ENCODE assay signal across 30 cellular contexts in genomic region chr22:38974826-38975175, GRCh38. TPM values are rescaled to one million over a fixed set of nuclear protein-coding genes. Genes with fewer than 3 reads are reported as not detected.
DNase-seq lines count a peak whose midpoint lies in the region; FAIRE-seq and TF ChIP-seq lines count a peak whose summit lies in the region.
"Had no signal": no experiment of that assay in that cellular context is flagged by ENCODE, and none has a peak within 500 bp of the region (broad histone marks: within the 10 kb centered on the region; RNA-seq: fewer than 3 reads in every experiment).

No MANE protein-coding gene starts in this region.

- H3K4me1 ChIP-seq in H1 (replicated peaks in 1 of 4; ENCODE audit: control insufficient read depth in 3 of 4, insufficient read depth in 4 of 4, low read length in 3 of 4) (peaks cover 0 to 4% (median under 1%) of the 10 kb centered on the region in 4 experiments; a peak in 2 of 7 replicates), neutrophil (ENCODE audit: control insufficient read depth in 1 of 2, insufficient read depth in 1 of 2, low read depth in 1 of 2, low read length in 1 of 2) (peaks cover 41 to 44% of the 10 kb centered on the region in 2 experiments), thyroid gland (peaks cover 0 to 22% of the 10 kb centered on the region in 2 donors)
- H3K4me1 ChIP-seq: BE2C, BLaER1 had no signal

- intact Hi-C loops in thyroid gland (cut with DNase I), result no loop called here

- H3K79me1 ChIP-seq in H1 (ENCODE audit: low read depth, low read length), result no peaks in the 10 kb centered on the region

- H3K9me3 ChIP-seq in H1 (ENCODE audit: insufficient read depth in 2 of 2, low read depth in 1 of 2, low read length in 1 of 2), result peaks cover 6 to 18% of the 10 kb centered on the region in 2 experiments; a peak in 3 of 4 replicates
- H3K9me3 ChIP-seq in neutrophil, result no peaks in the 10 kb centered on the region
- H3K9me3 ChIP-seq in thyroid gland, result no peaks in the 10 kb centered on the region
- H3K9me3 ChIP-seq: BE2C had no signal

- POLR2A ChIA-PET in H1 (lab: Charles Lee; ENCODE audit: partially characterized antibody), result interaction anchor here (0.7 kb wide), 1 partner anchor 375 kb away, joined by 3 read pairs; no protein-coding TSS in a partner anchor

- H3K4me2 ChIP-seq in H1 (ENCODE audit: insufficient read depth in 1 of 2, low read depth in 2 of 2, low read length in 2 of 2), result no peak overlapping the region
- H3K4me2 ChIP-seq: BLaER1 had no signal

- no peak overlapping the region for H3K27ac ChIP-seq in H1 (ENCODE audit: low read depth, low read length)
- H3K27ac ChIP-seq in neutrophil, result peak overlapping the region; percentile 5
- peak overlapping the region in 2 of 3 donors; percentile 67 to 77 for H3K27ac ChIP-seq in thyroid gland
- H3K27ac ChIP-seq: BLaER1 had no signal

- H3K9ac ChIP-seq in H1 (replicated peaks in 1 of 4; ENCODE audit: extremely low read depth in 1 of 4, low read depth in 3 of 4, low read length in 3 of 4), result no peak overlapping the region
- H3K9ac ChIP-seq: BLaER1 had no signal

- no peak overlapping the region for H3K56ac ChIP-seq in H1 (replicated peaks; ENCODE audit: insufficient read length, low read depth, low read length)

- DNase-seq in H1 (ENCODE audit: low read depth in 1 of 2, low spot score in 2 of 2) (no peak), thyroid gland (peak; percentile 79 to 86), HuH-7.5 (ENCODE audit: low spot score) (no peak), NCI-H446 treated with DMSO at 0.1 percent for 48 hours (lab: John Stamatoyannopoulos, UW) (no peak)
- no peak for DNase-seq in activated CD4-positive, alpha-beta T cell treated with anti-CD3 and anti-CD28 coated beads for 1 hour
- DNase-seq: 8988T; ACHN; BE2C; C1 segment of cervical spinal cord; CD4-positive, alpha-beta memory T cell; CD4-positive, CD25-positive, alpha-beta regulatory T cell; COR-L47; DMS 273 treated with DMSO at 0.1 percent for 48 hours; DMS153; DMS53; DMS79; DND-41; EL; GDM1 had no signal

- no peak overlapping the region for H2BK12ac ChIP-seq in H1 (ENCODE audit: low read depth, low read length)

- H3K4me3 ChIP-seq in H1 (ENCODE audit: extremely low read depth in 1 of 4, insufficient read depth in 2 of 4, low read depth in 3 of 4, low read length in 4 of 4) (no peak overlapping the region), neutrophil (ENCODE audit: low read depth in 1 of 2, low read length in 1 of 2) (no peak overlapping the region), thyroid gland (replicated peaks in 1 of 3) (no peak overlapping the region)
- H3K4me3 ChIP-seq: BLaER1, GM12878 had no signal

- 0 out of 2 replicates have a peak overlapping the region, but pooled peaks have one; percentile 77 for H2BK15ac ChIP-seq in H1 (ENCODE audit: low read length)

- TF ChIP-seq CTCF in H1 (IDR thresholded peaks at IDR 0.05; ENCODE audit: control extremely low read depth in 1 of 3, insufficient read depth in 1 of 3, low read depth in 1 of 3, low read length in 3 of 3), result no peak
- TF ChIP-seq CTCF in neutrophil (IDR thresholded peaks at IDR 0.05), result no peak
- no peak for TF ChIP-seq CTCF in thyroid gland (IDR thresholded peaks at IDR 0.05)

- no peak overlapping the region for H2BK5ac ChIP-seq in H1 (ENCODE audit: low read depth, low read length)

- CTCF ChIA-PET in H1 (lab: Charles Lee; ENCODE audit: partially characterized antibody), result interaction anchor here (0.9 to 7.1 kb wide), 13 partner anchors 8 to 509 kb away, joined by 3 to 63 read pairs (median 3); partner anchors contain the start of genes APOBEC3B and APOBEC3D

- H3K27me3 ChIP-seq in H1 (replicated peaks in 1 of 4; ENCODE audit: control insufficient read depth in 3 of 4, extremely low read depth in 1 of 4, insufficient read depth in 3 of 4, low read length in 3 of 4), result no peaks in the 10 kb centered on the region; a peak in 2 of 7 replicates
- peaks cover 4% of the 10 kb centered on the region for H3K27me3 ChIP-seq in neutrophil
- H3K27me3 ChIP-seq in thyroid gland, result no peaks in the 10 kb centered on the region
- H3K27me3 ChIP-seq: BLaER1 had no signal

- TF ChIP-seq POLR2A in H1 (IDR thresholded peaks at IDR 0.05; ENCODE audit: control extremely low read depth in 1 of 2, low read depth in 2 of 2, low read length in 2 of 2) (no peak), thyroid gland (IDR thresholded peaks at IDR 0.05) (no peak)

- H3K4ac ChIP-seq in H1 (replicated peaks; ENCODE audit: insufficient read length, low read depth, low read length), result no peak overlapping the region

- WGBS in H1 (ENCODE audit: extremely low coverage in 1 of 2, insufficient coverage in 1 of 2, insufficient read length in 1 of 2, insufficient replicate concordance in 2 of 2, low coverage in 1 of 2, low lambda C conversion rate in 2 of 2, missing lambda C conversion rate in 1 of 2), 2 experiments, result 92% methylated on average over 7 of the region's 7 CpGs; no CpG with 5 or more reads in 1 of the 2 experiments
- 65% methylated on average over 7 of the region's 7 CpGs for WGBS in thyroid gland, 2 donors

- H2BK120ac ChIP-seq in H1 (replicated peaks; ENCODE audit: low read depth, low read length), result no peak overlapping the region

- H4K91ac ChIP-seq in H1 (replicated peaks; ENCODE audit: insufficient read length, low read length), result no peak overlapping the region

- H3K36me3 ChIP-seq in H1 (ENCODE audit: control insufficient read depth in 2 of 4, insufficient read depth in 4 of 4, low read length in 3 of 4) (no peaks in the 10 kb centered on the region), neutrophil (no peaks in the 10 kb centered on the region), thyroid gland (no peaks in the 10 kb centered on the region)
- H3K36me3 ChIP-seq: BE2C, BLaER1 had no signal

- H3K18ac ChIP-seq in H1 (ENCODE audit: extremely low read depth, low read length), result no peak overlapping the region

- no peak overlapping the region for H3K23ac ChIP-seq in H1 (ENCODE audit: insufficient read length)

- no peak for FAIRE-seq in H1 (lab: Jason Lieb, UNC)
- FAIRE-seq: A204.1, GM12878, GM12892, GM18507 had no signal

- H3K14ac ChIP-seq in H1 (ENCODE audit: insufficient read length), result no peak overlapping the region

- no peaks in the 10 kb centered on the region for H3K79me2 ChIP-seq in H1 (ENCODE audit: control insufficient read depth in 1 of 2, insufficient read depth in 2 of 2, low read length in 2 of 2)

- no peak overlapping the region for H4K8ac ChIP-seq in H1 (ENCODE audit: extremely low read depth, insufficient read depth, low read length)

- no peaks in the 10 kb centered on the region for H3K23me2 ChIP-seq in H1 (ENCODE audit: low read depth, low read length)

- no peak for TF ChIP-seq EP300 in H1 (IDR thresholded peaks at IDR 0.05; ENCODE audit: borderline replicate concordance in 1 of 2, low read depth in 2 of 2, low read length in 2 of 2)

- H2AFZ ChIP-seq in H1 (ENCODE audit: low read length), result no peak overlapping the region

- H2BK20ac ChIP-seq in H1 (ENCODE audit: low read length), result no peak overlapping the region

- H4K5ac ChIP-seq in H1 (ENCODE audit: insufficient read length, low read depth, low read length), result no peak overlapping the region

- TF ChIP-seq RAD21 in H1 (IDR thresholded peaks at IDR 0.05 in 1 of 2, conservative IDR thresholded peaks at IDR 0.05 in 1 of 2; ENCODE audit: low read depth in 2 of 2, low read length in 2 of 2), result no peak

- no peaks in the 10 kb centered on the region for H4K20me1 ChIP-seq in H1 (replicated peaks in 1 of 2; ENCODE audit: control insufficient read depth in 1 of 2, insufficient read depth in 2 of 2, low read length in 2 of 2)
- H4K20me1 ChIP-seq: BLaER1 had no signal

- no peak overlapping the region for H2AK5ac ChIP-seq in H1 (ENCODE audit: low read depth, low read length)

RNA-seq across cellular contexts. Expression of gene APOBEC3B, which starts 7.3 kb away (rescaled TPM):
- total RNA-seq in H1 (2021; fragmentation: NEBNext Ultra II Directional; extraction: Animal tissue kit (Norgen Biotek cat#: 25700)), result 14.2 and 16.3 TPM in 2 replicates
- 43.3 and 74.9 TPM in 2 replicates for polyA plus RNA-seq in H1 (2011; rRNA removed)
- 40.4 TPM for polyA plus RNA-seq in H1 (2011; cell fraction: cytosol; rRNA removed)
- 33.2 TPM for polyA plus RNA-seq in H1 (2011; cell fraction: nucleus; rRNA removed)
- polyA plus RNA-seq in H1 (2012, experiment 1 of 2), result 32.7 to 53.6 TPM (median 44.2 TPM) in 4 replicates
- polyA plus RNA-seq in H1 (2012, experiment 2 of 2), result 38.3 TPM
- polyA plus RNA-seq in H1 (2013, experiment 1 of 2), result 10.0 TPM
- polyA plus RNA-seq in H1 (2013, experiment 2 of 2), result 10.3 TPM
- polyA minus RNA-seq in H1 (2011; rRNA and poly(A)+ RNA removed), result 28.2 and 43.0 TPM in 2 replicates
- polyA minus RNA-seq in H1 (2011; cell fraction: cytosol; rRNA and poly(A)+ RNA removed), result 13.7 TPM
- 8.5 TPM for polyA minus RNA-seq in H1 (2011; cell fraction: nucleus; rRNA and poly(A)+ RNA removed)
- total RNA-seq in thyroid gland, result 1 to 10 TPM in 3 of 4 donors, not detected in 1; 1.7 to 5.1 (median 2.9) TPM

RNA-seq across cellular contexts. Expression of gene APOBEC3A, which starts 17.4 kb away (rescaled TPM):
- total RNA-seq in H1 (2021; fragmentation: NEBNext Ultra II Directional; extraction: Animal tissue kit (Norgen Biotek cat#: 25700)), result not detected in 2 replicates
- not detected in 2 replicates for polyA plus RNA-seq in H1 (2011; rRNA removed)
- not detected for polyA plus RNA-seq in H1 (2011; cell fraction: cytosol; rRNA removed)
- polyA plus RNA-seq in H1 (2011; cell fraction: nucleus; rRNA removed), result not detected
- polyA plus RNA-seq in H1 (2012, experiment 1 of 2), result not detected in 4 replicates
- not detected for polyA plus RNA-seq in H1 (2012, experiment 2 of 2)
- polyA plus RNA-seq in H1 (2013, experiment 1 of 2), result 0.04 TPM
- polyA plus RNA-seq in H1 (2013, experiment 2 of 2), result not detected
- not detected in 2 replicates for polyA minus RNA-seq in H1 (2011; rRNA and poly(A)+ RNA removed)
- not detected for polyA minus RNA-seq in H1 (2011; cell fraction: cytosol; rRNA and poly(A)+ RNA removed)
- not detected for polyA minus RNA-seq in H1 (2011; cell fraction: nucleus; rRNA and poly(A)+ RNA removed)
- total RNA-seq in thyroid gland, result under 1 TPM in 1 of 4 donors, not detected in 3; 0.67 TPM
- total RNA-seq: A673; CD4-positive, alpha-beta memory T cell; CD4-positive, CD25-positive, alpha-beta regulatory T cell; CD8-positive, alpha-beta memory T cell; Daoy; G401; GM12878 had no signal
- polyA plus RNA-seq: AG04450; CD4-positive, alpha-beta memory T cell; CD8-positive, alpha-beta memory T cell had no signal

RNA-seq across cellular contexts. Expression of gene APOBEC3C, which starts 39.3 kb away (rescaled TPM):
- total RNA-seq in H1 (2021; fragmentation: NEBNext Ultra II Directional; extraction: Animal tissue kit (Norgen Biotek cat#: 25700)), result 23.3 and 23.7 TPM in 2 replicates
- 20.3 and 22.8 TPM in 2 replicates for polyA plus RNA-seq in H1 (2011; rRNA removed)
- polyA plus RNA-seq in H1 (2011; cell fraction: cytosol; rRNA removed), result 13.0 TPM
- 11.5 TPM for polyA plus RNA-seq in H1 (2011; cell fraction: nucleus; rRNA removed)
- 24.1 to 37.8 TPM (median 30.0 TPM) in 4 replicates for polyA plus RNA-seq in H1 (2012, experiment 1 of 2)
- 34.1 TPM for polyA plus RNA-seq in H1 (2012, experiment 2 of 2)
- polyA plus RNA-seq in H1 (2013, experiment 1 of 2), result 41.5 TPM
- polyA plus RNA-seq in H1 (2013, experiment 2 of 2), result 38.6 TPM
- 9.3 and 11.0 TPM in 2 replicates for polyA minus RNA-seq in H1 (2011; rRNA and poly(A)+ RNA removed)
- 8.7 TPM for polyA minus RNA-seq in H1 (2011; cell fraction: cytosol; rRNA and poly(A)+ RNA removed)
- 6.3 TPM for polyA minus RNA-seq in H1 (2011; cell fraction: nucleus; rRNA and poly(A)+ RNA removed)
- total RNA-seq in thyroid gland, result 10 to 100 TPM in 1 of 4 donors, 1 to 10 TPM in 3; 8.3 to 14.4 (median 9.0) TPM

RNA-seq across cellular contexts. Expression of gene APOBEC3D, which starts 46.1 kb away (rescaled TPM):
- total RNA-seq in H1 (2021; fragmentation: NEBNext Ultra II Directional; extraction: Animal tissue kit (Norgen Biotek cat#: 25700)), result 5.5 and 7.2 TPM in 2 replicates
- 2.2 and 4.3 TPM in 2 replicates for polyA plus RNA-seq in H1 (2011; rRNA removed)
- polyA plus RNA-seq in H1 (2011; cell fraction: cytosol; rRNA removed), result 2.7 TPM
- polyA plus RNA-seq in H1 (2011; cell fraction: nucleus; rRNA removed), result 5.2 TPM
- polyA plus RNA-seq in H1 (2012, experiment 1 of 2), result 5.2 to 9.9 TPM (median 8.0 TPM) in 4 replicates
- 3.9 TPM for polyA plus RNA-seq in H1 (2012, experiment 2 of 2)
- polyA plus RNA-seq in H1 (2013, experiment 1 of 2), result 3.9 TPM
- 4.6 TPM for polyA plus RNA-seq in H1 (2013, experiment 2 of 2)
- polyA minus RNA-seq in H1 (2011; rRNA and poly(A)+ RNA removed), result 7.2 and 9.4 TPM in 2 replicates
- polyA minus RNA-seq in H1 (2011; cell fraction: cytosol; rRNA and poly(A)+ RNA removed), result 2.7 TPM
- 3.5 TPM for polyA minus RNA-seq in H1 (2011; cell fraction: nucleus; rRNA and poly(A)+ RNA removed)
- total RNA-seq in thyroid gland, result 1 to 10 TPM in 2 of 4 donors, under 1 TPM in 1, not detected in 1; 0.89 to 2.7 (median 1.1) TPM

Comparison
In these comparisons a context has a peak if more than half of its experiments do, and no peak if none do; other contexts are left out.
1. DNase-seq: peak in thyroid gland (2 of 2); none in H1 (0 of 2), activated CD4-positive, alpha-beta T cell treated with anti-CD3 and anti-CD28 coated beads for 1 hour (single experiment), HuH-7.5 (single experiment) and NCI-H446 treated with DMSO at 0.1 percent for 48 hours (single experiment).